In genomic region chr5:166962470-166962869, GRCh38 we compare ENCODE assay signal across 31 cellular contexts. TPM values are rescaled to one million over a fixed set of nuclear protein-coding genes. Genes with fewer than 3 reads are reported as not detected.
DNase-seq lines count a peak whose midpoint lies in the region; ATAC-seq and TF ChIP-seq lines count a peak whose summit lies in the region.
"Had no signal": no experiment of that assay in that cellular context is flagged by ENCODE, and none has a peak within 500 bp of the region (broad histone marks: within the 10 kb centered on the region; RNA-seq: fewer than 3 reads in every experiment).

No MANE protein-coding gene starts in this region.

- peak overlapping the region; percentile 67 for H3K23ac ChIP-seq in mesendoderm (ENCODE audit: low read length)

- no peak overlapping the region for H4K5ac ChIP-seq in mesendoderm (ENCODE audit: low read length)

- peak overlapping the region; percentile 38 for H3K9ac ChIP-seq in mesendoderm (ENCODE audit: low read length)
- H3K9ac ChIP-seq: GM23248 had no signal

- H3K9me3 ChIP-seq in heart left ventricle, result peaks cover 0 to 11% (median 0%) of the 10 kb centered on the region in 12 donors
- H3K9me3 ChIP-seq: Peyer's patch, right lobe of liver had no signal

- H3K9me3 Mint-ChIP-seq in activated CD4-positive, alpha-beta T cell treated with anti-CD3 and anti-CD28 coated beads, Interleukin-2, amount 10 ng/mL, durations not matched to agents 24 days and 14 days, result peaks cover 7% of the 10 kb centered on the region
- H3K9me3 Mint-ChIP-seq in activated T-cell treated with anti-CD3 and anti-CD28 coated beads, Interleukin-2, amount 50 U/mL, for 72 hours, result peaks cover 6 to 14% of the 10 kb centered on the region in 2 donors
- H3K9me3 Mint-ChIP-seq: nephron progenitor cell had no signal

- no peak overlapping the region for H3K4me3 Mint-ChIP-seq in activated CD4-positive, alpha-beta T cell treated with anti-CD3 and anti-CD28 coated beads, Interleukin-2, amount 10 ng/mL, durations not matched to agents 24 days and 14 days
- H3K4me3 Mint-ChIP-seq in activated T-cell treated with anti-CD3 and anti-CD28 coated beads, Interleukin-2, amount 50 U/mL, for 72 hours, result no peak overlapping the region
- H3K4me3 Mint-ChIP-seq: activated CD8-positive, alpha-beta T cell treated with anti-CD3 and anti-CD28 coated beads, Interleukin-2, amount 10 ng/mL, durations not matched to agents 7 days and 5 days; activated naive CD4-positive, alpha-beta T cell treated with anti-CD3 and anti-CD28 coated beads, Interleukin-2, amount 50 U/mL, for 24 hours; CD4-positive, CD25-positive, alpha-beta regulatory T cell; effector memory CD8-positive, alpha-beta T cell; HFFc6; nephron progenitor cell; stimulated activated naive CD8-positive, alpha-beta T cell treated with anti-CD3 and anti-CD28 coated beads, Interleukin-15, Interleukin-2, amounts not matched to agents 100 ng/mL and 50 ng/mL, for 24 hours had no signal

- peak; percentile 21 for DNase-seq in activated CD4-positive, alpha-beta T cell treated with anti-CD3 and anti-CD28 coated beads, Interleukin-2, amount 10 ng/mL, durations not matched to agents 24 days and 14 days
- DNase-seq in activated CD4-positive, alpha-beta T cell treated with anti-CD3 and anti-CD28 coated beads, Interleukin-2, amount 50 U/mL, for 48 hours, result no peak
- DNase-seq in heart left ventricle, result peak in 3 of 5 donors; percentile 11 to 60 (median 20)
- DNase-seq in mesendoderm, result peak; percentile 86
- no peak for DNase-seq in activated T-cell treated with anti-CD3 and anti-CD28 coated beads, Interleukin-2, amount 50 U/mL, for 72 hours
- DNase-seq in lower leg skin (ENCODE audit: low spot score in 2 of 2), result no peak
- DNase-seq in mucosa of gallbladder (ENCODE audit: low spot score), result no peak
- no peak for DNase-seq in NCI-H774 (lab: John Stamatoyannopoulos, UW)
- DNase-seq: 8988T; activated CD8-positive, alpha-beta T cell treated with anti-CD3 and anti-CD28 coated beads, Interleukin-2, amount 10 ng/mL, durations not matched to agents 7 days and 5 days; amygdala; CD4-positive, CD25-positive, alpha-beta regulatory T cell; DND-41; effector memory CD8-positive, alpha-beta T cell; erythroblast; GM23248; HFFc6; islet precursor cell; NCI-H1092 treated with DMSO at 0.1 percent for 48 hours; NCI-H1930; NCI-H524 treated with DMSO at 0.1 percent for 48 hours; nephron progenitor cell; Peyer's patch; right lobe of liver; SIG-M5; stimulated activated CD8-positive, alpha-beta memory T cell treated with anti-CD3 and anti-CD28 coated beads, Interleukin-4, amount 100 ng/mL, for 48 hours had no signal

- no peak overlapping the region for H2AK5ac ChIP-seq in mesendoderm (ENCODE audit: low read length)

- H3K4me1 ChIP-seq in heart left ventricle, result peaks cover 0 to 7% (median 0%) of the 10 kb centered on the region in 12 donors
- H3K4me1 ChIP-seq in mesendoderm (ENCODE audit: control insufficient read depth, low read depth, low read length), result peaks cover 10% of the 10 kb centered on the region
- H3K4me1 ChIP-seq: Peyer's patch, right lobe of liver had no signal

- peak overlapping the region; percentile 57 for H3K18ac ChIP-seq in mesendoderm (ENCODE audit: low read length)

- H3K79me2 ChIP-seq in mesendoderm (ENCODE audit: control insufficient read depth, insufficient read depth, low read length), result no peaks in the 10 kb centered on the region

- no peak for TF ChIP-seq POLR2A in heart left ventricle (IDR thresholded peaks at IDR 0.05)
- TF ChIP-seq POLR2A in lower leg skin (IDR thresholded peaks at IDR 0.05), result no peak

- H2BK15ac ChIP-seq in mesendoderm (replicated peaks; ENCODE audit: low read depth), result no peak overlapping the region

- H3K27me3 Mint-ChIP-seq in activated CD4-positive, alpha-beta T cell treated with anti-CD3 and anti-CD28 coated beads, Interleukin-2, amount 10 ng/mL, durations not matched to agents 24 days and 14 days, result no peaks in the 10 kb centered on the region
- no peaks in the 10 kb centered on the region for H3K27me3 Mint-ChIP-seq in activated T-cell treated with anti-CD3 and anti-CD28 coated beads, Interleukin-2, amount 50 U/mL, for 72 hours (ENCODE audit: low read depth)
- H3K27me3 Mint-ChIP-seq: activated naive CD4-positive, alpha-beta T cell treated with anti-CD3 and anti-CD28 coated beads, Interleukin-2, amount 50 U/mL, for 24 hours; CD4-positive, CD25-positive, alpha-beta regulatory T cell; effector memory CD8-positive, alpha-beta T cell; stimulated activated naive CD8-positive, alpha-beta T cell treated with anti-CD3 and anti-CD28 coated beads, Interleukin-15, Interleukin-2, amounts not matched to agents 100 ng/mL and 50 ng/mL, for 24 hours had no signal

- H3K27ac ChIP-seq in heart left ventricle, result peak overlapping the region in 7 of 12 donors; percentile 29 to 67 (median 50)
- peak overlapping the region; percentile 73 for H3K27ac ChIP-seq in mesendoderm (ENCODE audit: low read depth, low read length)
- H3K27ac ChIP-seq: GM23248, Peyer's patch, right lobe of liver, thoracic aorta had no signal

- no peaks in the 10 kb centered on the region for H3K4me1 Mint-ChIP-seq in activated CD4-positive, alpha-beta T cell treated with anti-CD3 and anti-CD28 coated beads, Interleukin-2, amount 10 ng/mL, durations not matched to agents 24 days and 14 days
- H3K4me1 Mint-ChIP-seq in activated T-cell treated with anti-CD3 and anti-CD28 coated beads, Interleukin-2, amount 50 U/mL, for 72 hours (ENCODE audit: low read depth), result no peaks in the 10 kb centered on the region
- H3K4me1 Mint-ChIP-seq: activated naive CD4-positive, alpha-beta T cell treated with anti-CD3 and anti-CD28 coated beads, Interleukin-2, amount 50 U/mL, for 24 hours; CD4-positive, CD25-positive, alpha-beta regulatory T cell; nephron progenitor cell had no signal

- TF ChIP-seq CTCF in heart left ventricle (IDR thresholded peaks at IDR 0.05), result no peak
- TF ChIP-seq CTCF in lower leg skin (IDR thresholded peaks at IDR 0.05), result no peak

- WGBS in heart left ventricle, 4 donors, result 12 to 18% (median 13%) methylated on average over 9 of the region's 9 CpGs
- no CpG with 5 or more reads among the region's 9 CpGs for WGBS in mesendoderm (ENCODE audit: extremely low coverage, insufficient coverage, low lambda C conversion rate)
- WGBS in lower leg skin, 2 donors, result 39 to 55% methylated on average over 9 of the region's 9 CpGs

- H2BK120ac ChIP-seq in mesendoderm (ENCODE audit: low read depth, low read length), result no peak overlapping the region

- no peak overlapping the region for H4K8ac ChIP-seq in mesendoderm (ENCODE audit: low read depth, low read length)

- ATAC-seq in heart left ventricle, result peak in 3 of 4 donors; percentile 42 to 89 (median 82)
- no peak for ATAC-seq in activated T-cell treated with anti-CD3 and anti-CD28 coated beads, Interleukin-2, amount 50 U/mL, for 72 hours (replicated peaks in 1 of 2)
- ATAC-seq: activated CD8-positive, alpha-beta T cell treated with anti-CD3 and anti-CD28 coated beads, Interleukin-2, amount 10 ng/mL, durations not matched to agents 7 days and 5 days; effector memory CD8-positive, alpha-beta T cell; right lobe of liver had no signal

- no peak overlapping the region for H3K4me2 ChIP-seq in mesendoderm (ENCODE audit: low read length)

- H3K56ac ChIP-seq in mesendoderm (ENCODE audit: low read length), result peak overlapping the region; percentile 83

- H3K27me3 ChIP-seq in heart left ventricle, result no peaks in the 10 kb centered on the region
- H3K27me3 ChIP-seq in mesendoderm (ENCODE audit: insufficient read depth, low read length, poor library complexity), result no peaks in the 10 kb centered on the region
- H3K27me3 ChIP-seq: Peyer's patch, right lobe of liver had no signal

- no peak overlapping the region for H3K27ac Mint-ChIP-seq in activated CD4-positive, alpha-beta T cell treated with anti-CD3 and anti-CD28 coated beads, Interleukin-2, amount 10 ng/mL, durations not matched to agents 24 days and 14 days
- H3K27ac Mint-ChIP-seq in activated T-cell treated with anti-CD3 and anti-CD28 coated beads, Interleukin-2, amount 50 U/mL, for 72 hours, result no peak overlapping the region
- H3K27ac Mint-ChIP-seq: activated CD8-positive, alpha-beta T cell treated with anti-CD3 and anti-CD28 coated beads, Interleukin-2, amount 10 ng/mL, durations not matched to agents 7 days and 5 days; activated naive CD4-positive, alpha-beta T cell treated with anti-CD3 and anti-CD28 coated beads, Interleukin-2, amount 50 U/mL, for 24 hours; CD4-positive, CD25-positive, alpha-beta regulatory T cell; effector memory CD8-positive, alpha-beta T cell; HFFc6; stimulated activated naive CD8-positive, alpha-beta T cell treated with anti-CD3 and anti-CD28 coated beads, Interleukin-15, Interleukin-2, amounts not matched to agents 100 ng/mL and 50 ng/mL, for 24 hours had no signal

- intact Hi-C loops in activated CD4-positive, alpha-beta T cell treated with anti-CD3 and anti-CD28 coated beads, Interleukin-2, amount 10 ng/mL, durations not matched to agents 24 days and 14 days (cut with micrococcal nuclease), result no loop called here
- intact Hi-C loops in heart left ventricle (cut with DNase I) (no loop called here), lower leg skin (cut with DNase I; ENCODE audit: low total_unique reads) (no loop called here)

- no peak overlapping the region for H3K4me3 ChIP-seq in heart left ventricle
- H3K4me3 ChIP-seq in mesendoderm (ENCODE audit: low read length), result no peak overlapping the region
- no peak overlapping the region for H3K4me3 ChIP-seq in lower leg skin (ENCODE audit: low read depth, poor library complexity, severe bottlenecking)
- H3K4me3 ChIP-seq: GM23248, lung, Peyer's patch, right lobe of liver, thoracic aorta had no signal

- H3K79me1 ChIP-seq in mesendoderm (ENCODE audit: low read length), result no peaks in the 10 kb centered on the region

- H3K36me3 ChIP-seq in heart left ventricle (no peaks in the 10 kb centered on the region), mesendoderm (ENCODE audit: control insufficient read depth, insufficient read depth, low read length) (no peaks in the 10 kb centered on the region)
- H3K36me3 ChIP-seq: Peyer's patch, right lobe of liver, thoracic aorta had no signal

- H3K4ac ChIP-seq in mesendoderm (ENCODE audit: low read depth, low read length), result peak overlapping the region; percentile 82

- peak overlapping the region; percentile 55 for H2BK5ac ChIP-seq in mesendoderm (ENCODE audit: low read length)

- no peaks in the 10 kb centered on the region for H3K36me3 Mint-ChIP-seq in activated CD4-positive, alpha-beta T cell treated with anti-CD3 and anti-CD28 coated beads, Interleukin-2, amount 10 ng/mL, durations not matched to agents 24 days and 14 days (ENCODE audit: low read depth)
- peaks cover 0 to 3% of the 10 kb centered on the region in 2 donors for H3K36me3 Mint-ChIP-seq in activated T-cell treated with anti-CD3 and anti-CD28 coated beads, Interleukin-2, amount 50 U/mL, for 72 hours (ENCODE audit: insufficient read depth in 2 of 2)
- H3K36me3 Mint-ChIP-seq: activated naive CD4-positive, alpha-beta T cell treated with anti-CD3 and anti-CD28 coated beads, Interleukin-2, amount 50 U/mL, for 24 hours; CD4-positive, CD25-positive, alpha-beta regulatory T cell had no signal

RNA-seq across cellular contexts. Expression of gene TENM2, which starts 16.4 kb away (rescaled TPM):
- total RNA-seq in activated CD4-positive, alpha-beta T cell treated with anti-CD3 and anti-CD28 coated beads, Interleukin-2, amount 10 ng/mL, durations not matched to agents 24 days and 14 days, result 0.02 TPM in 1 of 2 replicates, not detected in the other
- total RNA-seq in heart left ventricle (100 to 1,000 TPM in 8 of 9 donors, 10 to 100 TPM in 1; 77.4 to 265 (median 182) TPM), lower leg skin (10 to 100 TPM; 11.8 to 18.3 (median 14.9) TPM), mucosa of gallbladder (1.0 TPM)
- polyA plus RNA-seq in heart left ventricle, result 100 to 1,000 TPM in 1 of 2 donors, 10 to 100 TPM in 1; 37.4 to 140 TPM
- polyA plus RNA-seq in mesendoderm (2013, experiment 1 of 2), result 4.0 TPM
- polyA plus RNA-seq in mesendoderm (2013, experiment 2 of 2), result 4.0 TPM
- total RNA-seq in activated T-cell treated with anti-CD3 and anti-CD28 coated beads, Interleukin-2, amount 50 U/mL, for 72 hours, result under 1 TPM; 0.02 to 0.39 TPM
- total RNA-seq: activated CD8-positive, alpha-beta T cell treated with anti-CD3 and anti-CD28 coated beads, Interleukin-2, amount 10 ng/mL, durations not matched to agents 7 days and 5 days; CD4-positive, CD25-positive, alpha-beta regulatory T cell; T-helper 2 cell treated with Interferon-gamma antibody and Interleukin-4, amounts not matched to agents 100 ng/mL and 5 ng/mL, for 36 hours had no signal
- polyA plus RNA-seq: CD4-positive, CD25-positive, alpha-beta regulatory T cell had no signal

Comparison
In these comparisons a context has a peak if more than half of its experiments do, and no peak if none do; other contexts are left out.
1. DNase-seq: peak in activated CD4-positive, alpha-beta T cell treated with anti-CD3 and anti-CD28 coated beads, Interleukin-2, amount 10 ng/mL, durations not matched to agents 24 days and 14 days (single experiment), heart left ventricle (3 of 5) and mesendoderm (single experiment); none in activated CD4-positive, alpha-beta T cell treated with anti-CD3 and anti-CD28 coated beads, Interleukin-2, amount 50 U/mL, for 48 hours (0 of 2), activated T-cell treated with anti-CD3 and anti-CD28 coated beads, Interleukin-2, amount 50 U/mL, for 72 hours (0 of 2), lower leg skin (0 of 2), mucosa of gallbladder (single experiment) and NCI-H774 (single experiment).
2. ATAC-seq: peak in heart left ventricle (3 of 4); none in activated T-cell treated with anti-CD3 and anti-CD28 coated beads, Interleukin-2, amount 50 U/mL, for 72 hours (0 of 2).
3. RNA of gene TENM2, which starts 16.4 kb away (total RNA-seq): 77.4 to 265 TPM in heart left ventricle; 11.8 to 18.3 TPM in lower leg skin, 1.0 TPM in mucosa of gallbladder (single experiment), 0.02 to 0.39 TPM in activated T-cell treated with anti-CD3 and anti-CD28 coated beads, Interleukin-2, amount 50 U/mL, for 72 hours and 0.02 TPM in activated CD4-positive, alpha-beta T cell treated with anti-CD3 and anti-CD28 coated beads, Interleukin-2, amount 10 ng/mL, durations not matched to agents 24 days and 14 days; every median in the first group is over 4 times any median in the second.